ENCODE assay signal across 12 cellular contexts in genomic region chr6:148866657-148867268, GRCh38.
DNase-seq lines count a peak whose midpoint lies in the region; ATAC-seq, FAIRE-seq and TF ChIP-seq lines count a peak whose summit lies in the region.
"Had no signal": no experiment of that assay in that cellular context is flagged by ENCODE, and none has a peak within 500 bp of the region (broad histone marks: within the 10 kb centered on the region; RNA-seq: fewer than 3 reads in every experiment).

No MANE protein-coding gene starts in this region.

- no peak overlapping the region for H3K27ac Mint-ChIP-seq in activated CD4-positive, alpha-beta T cell treated with anti-CD3 and anti-CD28 coated beads, Interleukin-2, amount 10 ng/mL, durations not matched to agents 7 days and 5 days

- intact Hi-C loops in GM12878 (cut with micrococcal nuclease; ENCODE audit: unreplicated experiment) = loop anchor here (2.0 to 5.0 kb wide), 2 partner anchors 84 to 108 kb away; no protein-coding TSS in a partner anchor

- peaks cover 2% of the 10 kb centered on the region for H3K9me3 Mint-ChIP-seq in activated CD4-positive, alpha-beta T cell treated with anti-CD3 and anti-CD28 coated beads, Interleukin-2, amount 10 ng/mL, durations not matched to agents 7 days and 5 days

- no peaks in the 10 kb centered on the region for H3K9me2 ChIP-seq in GM23248 (ENCODE audit: insufficient read depth)

- no peak overlapping the region for H2AFZ ChIP-seq in GM12878 (ENCODE audit: control insufficient read depth, low read depth, low read length)
- H2AFZ ChIP-seq in GM23248 = no peak overlapping the region

- no peaks in the 10 kb centered on the region for H3K36me3 Mint-ChIP-seq in activated CD4-positive, alpha-beta T cell treated with anti-CD3 and anti-CD28 coated beads, Interleukin-2, amount 10 ng/mL, durations not matched to agents 7 days and 5 days (ENCODE audit: low read depth)

- in situ Hi-C loops in GM12878 (cut with MboI) (no loop called here), GM23248 (cut with MboI) (no loop called here)

- no peak overlapping the region for H3K4me3 Mint-ChIP-seq in activated CD4-positive, alpha-beta T cell treated with anti-CD3 and anti-CD28 coated beads, Interleukin-2, amount 10 ng/mL, durations not matched to agents 7 days and 5 days

- SMC1A ChIA-PET in GM12878 (lab: Charles Lee; ENCODE audit: uncharacterized antibody, unreplicated experiment) = interaction anchor here (0.8 to 1.8 kb wide), 6 partner anchors 12 to 290 kb away, joined by 3 to 7 read pairs (median 3); no protein-coding TSS in a partner anchor

- H3K27me3 ChIP-seq in GM12878 (replicated peaks in 1 of 2; ENCODE audit: control insufficient read depth in 2 of 2, insufficient read depth in 2 of 2, low read length in 1 of 2) = no peaks in the 10 kb centered on the region
- no peaks in the 10 kb centered on the region for H3K27me3 ChIP-seq in GM23248 (replicated peaks; ENCODE audit: insufficient read depth)

- no peaks in the 10 kb centered on the region for H3K4me1 Mint-ChIP-seq in activated CD4-positive, alpha-beta T cell treated with anti-CD3 and anti-CD28 coated beads, Interleukin-2, amount 10 ng/mL, durations not matched to agents 7 days and 5 days

- H3F3A ChIP-seq in GM23248 (ENCODE audit: insufficient read depth) = peaks cover 41% of the 10 kb centered on the region

- POLR2A ChIA-PET in GM12878 (lab: Charles Lee) = interaction anchor here (0.6 to 1.6 kb wide), 3 partner anchors 86 to 206 kb away, joined by 3 read pairs; no protein-coding TSS in a partner anchor
- POLR2A ChIA-PET in activated CD4-positive, alpha-beta T cell treated with anti-CD3 and anti-CD28 coated beads, Interleukin-2, amount 10 ng/mL, durations not matched to agents 7 days and 5 days (lab: Charles Lee) = no interaction called here

- 0% methylated on average over 5 of the region's 5 CpGs for WGBS in GM12878 (ENCODE audit: insufficient coverage, insufficient replicate concordance, low lambda C conversion rate, missing lambda C conversion rate)
- WGBS in GM23248 (ENCODE audit: low coverage in 1 of 2, low lambda C conversion rate in 2 of 2, missing lambda C conversion rate in 2 of 2), 2 experiments = 82 to 88% methylated on average over 5 of the region's 5 CpGs

- no peaks in the 10 kb centered on the region for H4K20me1 ChIP-seq in GM12878 (ENCODE audit: control insufficient read depth, insufficient read depth)
- no peaks in the 10 kb centered on the region for H4K20me1 ChIP-seq in GM23248 (ENCODE audit: insufficient read depth)

- peak; percentile 69 for FAIRE-seq in GM12878 (lab: Jason Lieb, UNC)

- CTCF ChIA-PET in GM12878 (lab: Yijun Ruan, JAX) = interaction anchor here (1.1 to 1.6 kb wide), 2 partner anchors 121 to 565 kb away, joined by 3 to 4 read pairs; no protein-coding TSS in a partner anchor
- CTCF ChIA-PET in activated CD4-positive, alpha-beta T cell treated with anti-CD3 and anti-CD28 coated beads, Interleukin-2, amount 10 ng/mL, durations not matched to agents 7 days and 5 days (lab: Charles Lee) = no interaction called here

- BruUV-seq in GM12878 (replicated peaks; lab: Mats Ljungman, UMichigan) = no TSS peak

- H3K9ac ChIP-seq in GM12878 (ENCODE audit: control insufficient read depth, insufficient read depth, low read length) (no peak overlapping the region), GM23248 (no peak overlapping the region)

- TF ChIP-seq RAD21 in GM12878 (IDR thresholded peaks at IDR 0.05; ENCODE audit: insufficient read depth, low read depth, low read length) = 0 out of 2 replicates have a peak, but pooled peaks have one; percentile 10

- H3K27me3 Mint-ChIP-seq in activated CD4-positive, alpha-beta T cell treated with anti-CD3 and anti-CD28 coated beads, Interleukin-2, amount 10 ng/mL, durations not matched to agents 7 days and 5 days = no peaks in the 10 kb centered on the region

- no peaks in the 10 kb centered on the region for H3K36me3 ChIP-seq in GM12878 (ENCODE audit: control insufficient read depth in 2 of 2, insufficient read depth in 2 of 2, low read length in 1 of 2)
- H3K36me3 ChIP-seq in GM23248 (ENCODE audit: low read depth) = no peaks in the 10 kb centered on the region
- H3K36me3 ChIP-seq: HAP-1 had no signal

- H3K4me1 ChIP-seq in GM12878 (ENCODE audit: control insufficient read depth, insufficient read depth, low read length) (no peaks in the 10 kb centered on the region), GM23248 (ENCODE audit: insufficient read depth) (peaks cover 32% of the 10 kb centered on the region)

- TF ChIP-seq POLR2A in GM12878 (IDR thresholded peaks at IDR 0.05; ENCODE audit: low read depth, low read length) = no peak

- peak in 1 of 2 experiments; percentile 72; a peak in 1 of 4 replicates for TF ChIP-seq EP300 in GM12878 (IDR thresholded peaks at IDR 0.05; ENCODE audit: borderline replicate concordance in 1 of 2, control insufficient read depth in 1 of 2, low read depth in 2 of 2, low read length in 2 of 2)

- H3K9me3 ChIP-seq in GM12878 (replicated peaks; ENCODE audit: control insufficient read depth, insufficient read depth, low read length) (no peaks in the 10 kb centered on the region; the same call in 2 of the 3 replicates), GM23248 (ENCODE audit: low read depth) (no peaks in the 10 kb centered on the region)

- RAD21 ChIA-PET in GM12878 (lab: Charles Lee; ENCODE audit: unreplicated experiment) = interaction anchor here (0.6 to 1.2 kb wide), 5 partner anchors 77 to 290 kb away, joined by 3 to 5 read pairs (median 3); no protein-coding TSS in a partner anchor

- ATAC-seq in GM18511 (IDR thresholded peaks at IDR 0.05; ENCODE audit: unreplicated experiment) = peak; percentile 96
- peak; percentile 99 for ATAC-seq in GM21515 (IDR thresholded peaks at IDR 0.05; ENCODE audit: unreplicated experiment)
- ATAC-seq in HG03097 (IDR thresholded peaks at IDR 0.05; ENCODE audit: low FRiP score, unreplicated experiment) = peak; percentile 92
- peak; percentile 98 for ATAC-seq in GM12878
- ATAC-seq: esophagus mucosa had no signal

- DNase-seq in GM12878 (ENCODE audit: low read depth, low spot score) (peak; percentile 68), GM23248 (no peak), mesenteric fat pad (ENCODE audit: low spot score) (no peak)
- no peak for DNase-seq in effector CD4-positive, alpha-beta T cell
- no peak for DNase-seq in activated CD4-positive, alpha-beta T cell treated with anti-CD3 and anti-CD28 coated beads, Interleukin-2, amount 10 ng/mL, durations not matched to agents 7 days and 5 days
- DNase-seq: activated CD4-positive, alpha-beta T cell treated with anti-CD3 and anti-CD28 coated beads, Interleukin-2, amount 50 U/mL, for 4 hours; NCI-H1417 had no signal

- TF ChIP-seq CTCF in GM12878 (IDR thresholded peaks at IDR 0.05 in 2 of 3, conservative IDR thresholded peaks at IDR 0.05 in 1 of 3; ENCODE audit: control insufficient read depth in 2 of 3, extremely low read depth in 1 of 3, insufficient read depth in 1 of 3, low read depth in 3 of 3, low read length in 3 of 3) = no peak

- H3K4me3 ChIP-seq in GM12878 = no peak overlapping the region
- no peak overlapping the region for H3K4me3 ChIP-seq in GM23248
- H3K4me3 ChIP-seq: HAP-1 had no signal

- H3K27ac ChIP-seq in GM12878 (ENCODE audit: control insufficient read depth, insufficient read depth) (no peak overlapping the region), GM23248 (no peak overlapping the region)

- no peaks in the 10 kb centered on the region for H3K79me2 ChIP-seq in GM12878 (ENCODE audit: control insufficient read depth, insufficient read depth, low read length)
- peaks cover 56% of the 10 kb centered on the region for H3K79me2 ChIP-seq in GM23248 (ENCODE audit: insufficient read depth)

- H3K4me2 ChIP-seq in GM12878 (ENCODE audit: control insufficient read depth, insufficient read depth) (no peak overlapping the region), GM23248 (ENCODE audit: unreplicated experiment) (no peak overlapping the region)

TF ChIP-seq in GM12878, 131 proteins besides CTCF, POLR2A, EP300 and RAD21 (continues in another document):
- TF ChIP-seq FOXM1 (IDR thresholded peaks at IDR 0.05; ENCODE audit: low read depth, low read length) (no peak), PML (IDR thresholded peaks at IDR 0.05; ENCODE audit: low read length) (no peak), NR2F1 (conservative IDR thresholded peaks at IDR 0.05) (peak; percentile 48; the same call in 1 of the 2 replicates), POU2F2 (IDR thresholded peaks at IDR 0.05; ENCODE audit: borderline replicate concordance, low read depth, low read length) (peak; percentile 81; the same call in 2 of the 3 replicates), HDGF (IDR thresholded peaks at IDR 0.05) (no peak), CHD4 (IDR thresholded peaks at IDR 0.05) (no peak), SIN3A (IDR thresholded peaks at IDR 0.05; ENCODE audit: low read depth, low read length) (no peak), EZH2 (IDR thresholded peaks at IDR 0.05; ENCODE audit: borderline replicate concordance, control insufficient read depth, low read depth, low read length) (no peak), SPI1 (IDR thresholded peaks at IDR 0.05; ENCODE audit: borderline replicate concordance, insufficient read depth, low read depth, low read length) (peak; percentile 81; the same call in 1 of the 2 replicates), ZNF384 (IDR thresholded peaks at IDR 0.05; ENCODE audit: borderline replicate concordance, low read depth, low read length) (0 out of 2 replicates have a peak, but pooled peaks have one; percentile 53), YY1 (IDR thresholded peaks at IDR 0.05; ENCODE audit: low read depth, low read length) (no peak), ESRRA (IDR thresholded peaks at IDR 0.05; ENCODE audit: low read length) (no peak), SP1 (IDR thresholded peaks at IDR 0.05; ENCODE audit: low read depth, low read length) (no peak), KLF5 (IDR thresholded peaks at IDR 0.05; ENCODE audit: partially characterized antibody) (no peak), MYB (IDR thresholded peaks at IDR 0.05; ENCODE audit: borderline replicate concordance, low read depth, low read length) (no peak), MEF2A (IDR thresholded peaks at IDR 0.05; ENCODE audit: insufficient read depth, low read depth, low read length) (no peak)
- TF ChIP-seq, protein P1, sequence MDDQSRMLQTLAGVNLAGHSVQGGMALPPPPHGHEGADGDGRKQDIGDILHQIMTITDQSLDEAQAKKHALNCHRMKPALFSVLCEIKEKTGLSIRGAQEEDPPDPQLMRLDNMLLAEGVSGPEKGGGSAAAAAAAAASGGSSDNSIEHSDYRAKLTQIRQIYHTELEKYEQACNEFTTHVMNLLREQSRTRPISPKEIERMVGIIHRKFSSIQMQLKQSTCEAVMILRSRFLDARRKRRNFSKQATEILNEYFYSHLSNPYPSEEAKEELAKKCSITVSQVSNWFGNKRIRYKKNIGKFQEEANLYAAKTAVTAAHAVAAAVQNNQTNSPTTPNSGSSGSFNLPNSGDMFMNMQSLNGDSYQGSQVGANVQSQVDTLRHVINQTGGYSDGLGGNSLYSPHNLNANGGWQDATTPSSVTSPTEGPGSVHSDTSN (IDR thresholded peaks at IDR 0.05; ENCODE audit: insufficient replicate concordance, low read depth, low read length) = no peak
